In the genomic region with DNA sequence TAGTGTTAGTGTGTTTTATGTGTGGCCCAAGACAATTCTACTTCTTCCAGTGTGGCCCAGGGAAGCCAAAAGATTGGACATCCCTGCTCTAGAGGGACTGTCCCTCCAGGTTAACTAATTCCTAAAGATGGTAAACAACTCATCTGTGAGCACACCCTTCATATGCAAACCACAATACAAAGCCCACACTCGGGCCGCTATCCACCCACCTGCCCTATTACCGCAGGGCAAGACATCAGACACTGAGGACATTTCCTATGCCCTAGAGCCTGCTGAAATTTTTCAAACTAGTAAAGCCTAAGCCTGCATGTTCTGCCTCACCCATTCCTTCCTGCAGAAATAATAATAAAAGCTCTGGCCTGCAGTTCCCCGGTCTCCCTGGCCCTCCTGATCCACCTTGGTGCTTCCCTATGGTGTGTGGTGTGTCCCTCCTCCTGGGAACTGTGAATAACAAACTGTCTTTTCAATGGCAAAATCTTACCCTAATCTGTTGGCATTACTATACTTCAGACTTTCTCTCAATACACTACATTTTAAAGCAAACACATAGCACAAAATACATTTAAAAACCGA, we compare ENCODE assay signal across 1 cellular context.
TF ChIP-seq lines count a peak whose summit lies in the region.

No MANE protein-coding gene starts in this region.

TF ChIP-seq in GM23338, 12 proteins besides CTCF, POLR2A, EP300 and RAD21 (continued from another document):
- TF ChIP-seq JUNB (IDR thresholded peaks at IDR 0.05; ENCODE audit: unreplicated experiment): no peak
- TF ChIP-seq ZNF331 (CRISPR knock-in tag; IDR thresholded peaks at IDR 0.05; ENCODE audit: low read depth): no peak
- TF ChIP-seq, protein P1, sequence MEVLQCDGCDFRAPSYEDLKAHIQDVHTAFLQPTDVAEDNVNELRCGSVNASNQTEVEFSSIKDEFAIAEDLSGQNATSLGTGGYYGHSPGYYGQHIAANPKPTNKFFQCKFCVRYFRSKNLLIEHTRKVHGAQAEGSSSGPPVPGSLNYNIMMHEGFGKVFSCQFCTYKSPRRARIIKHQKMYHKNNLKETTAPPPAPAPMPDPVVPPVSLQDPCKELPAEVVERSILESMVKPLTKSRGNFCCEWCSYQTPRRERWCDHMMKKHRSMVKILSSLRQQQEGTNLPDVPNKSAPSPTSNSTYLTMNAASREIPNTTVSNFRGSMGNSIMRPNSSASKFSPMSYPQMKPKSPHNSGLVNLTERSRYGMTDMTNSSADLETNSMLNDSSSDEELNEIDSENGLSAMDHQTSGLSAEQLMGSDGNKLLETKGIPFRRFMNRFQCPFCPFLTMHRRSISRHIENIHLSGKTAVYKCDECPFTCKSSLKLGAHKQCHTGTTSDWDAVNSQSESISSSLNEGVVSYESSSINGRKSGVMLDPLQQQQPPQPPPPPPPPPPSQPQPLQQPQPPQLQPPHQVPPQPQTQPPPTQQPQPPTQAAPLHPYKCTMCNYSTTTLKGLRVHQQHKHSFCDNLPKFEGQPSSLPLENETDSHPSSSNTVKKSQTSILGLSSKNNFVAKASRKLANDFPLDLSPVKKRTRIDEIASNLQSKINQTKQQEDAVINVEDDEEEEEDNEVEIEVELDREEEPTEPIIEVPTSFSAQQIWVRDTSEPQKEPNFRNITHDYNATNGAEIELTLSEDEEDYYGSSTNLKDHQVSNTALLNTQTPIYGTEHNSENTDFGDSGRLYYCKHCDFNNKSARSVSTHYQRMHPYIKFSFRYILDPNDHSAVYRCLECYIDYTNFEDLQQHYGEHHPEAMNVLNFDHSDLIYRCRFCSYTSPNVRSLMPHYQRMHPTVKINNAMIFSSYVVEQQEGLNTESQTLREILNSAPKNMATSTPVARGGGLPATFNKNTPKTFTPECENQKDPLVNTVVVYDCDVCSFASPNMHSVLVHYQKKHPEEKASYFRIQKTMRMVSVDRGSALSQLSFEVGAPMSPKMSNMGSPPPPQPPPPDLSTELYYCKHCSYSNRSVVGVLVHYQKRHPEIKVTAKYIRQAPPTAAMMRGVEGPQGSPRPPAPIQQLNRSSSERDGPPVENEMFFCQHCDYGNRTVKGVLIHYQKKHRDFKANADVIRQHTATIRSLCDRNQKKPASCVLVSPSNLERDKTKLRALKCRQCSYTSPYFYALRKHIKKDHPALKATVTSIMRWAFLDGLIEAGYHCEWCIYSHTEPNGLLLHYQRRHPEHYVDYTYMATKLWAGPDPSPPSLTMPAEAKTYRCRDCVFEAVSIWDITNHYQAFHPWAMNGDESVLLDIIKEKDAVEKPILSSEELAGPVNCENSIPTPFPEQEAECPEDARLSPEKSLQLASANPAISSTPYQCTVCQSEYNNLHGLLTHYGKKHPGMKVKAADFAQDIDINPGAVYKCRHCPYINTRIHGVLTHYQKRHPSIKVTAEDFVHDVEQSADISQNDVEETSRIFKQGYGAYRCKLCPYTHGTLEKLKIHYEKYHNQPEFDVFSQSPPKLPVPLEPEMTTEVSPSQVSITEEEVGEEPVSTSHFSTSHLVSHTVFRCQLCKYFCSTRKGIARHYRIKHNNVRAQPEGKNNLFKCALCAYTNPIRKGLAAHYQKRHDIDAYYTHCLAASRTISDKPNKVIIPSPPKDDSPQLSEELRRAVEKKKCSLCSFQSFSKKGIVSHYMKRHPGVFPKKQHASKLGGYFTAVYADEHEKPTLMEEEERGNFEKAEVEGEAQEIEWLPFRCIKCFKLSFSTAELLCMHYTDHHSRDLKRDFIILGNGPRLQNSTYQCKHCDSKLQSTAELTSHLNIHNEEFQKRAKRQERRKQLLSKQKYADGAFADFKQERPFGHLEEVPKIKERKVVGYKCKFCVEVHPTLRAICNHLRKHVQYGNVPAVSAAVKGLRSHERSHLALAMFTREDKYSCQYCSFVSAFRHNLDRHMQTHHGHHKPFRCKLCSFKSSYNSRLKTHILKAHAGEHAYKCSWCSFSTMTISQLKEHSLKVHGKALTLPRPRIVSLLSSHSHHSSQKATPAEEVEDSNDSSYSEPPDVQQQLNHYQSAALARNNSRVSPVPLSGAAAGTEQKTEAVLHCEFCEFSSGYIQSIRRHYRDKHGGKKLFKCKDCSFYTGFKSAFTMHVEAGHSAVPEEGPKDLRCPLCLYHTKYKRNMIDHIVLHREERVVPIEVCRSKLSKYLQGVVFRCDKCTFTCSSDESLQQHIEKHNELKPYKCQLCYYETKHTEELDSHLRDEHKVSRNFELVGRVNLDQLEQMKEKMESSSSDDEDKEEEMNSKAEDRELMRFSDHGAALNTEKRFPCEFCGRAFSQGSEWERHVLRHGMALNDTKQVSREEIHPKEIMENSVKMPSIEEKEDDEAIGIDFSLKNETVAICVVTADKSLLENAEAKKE (CRISPR knock-in tag; IDR thresholded peaks at IDR 0.05): no peak
